In the genomic region with DNA sequence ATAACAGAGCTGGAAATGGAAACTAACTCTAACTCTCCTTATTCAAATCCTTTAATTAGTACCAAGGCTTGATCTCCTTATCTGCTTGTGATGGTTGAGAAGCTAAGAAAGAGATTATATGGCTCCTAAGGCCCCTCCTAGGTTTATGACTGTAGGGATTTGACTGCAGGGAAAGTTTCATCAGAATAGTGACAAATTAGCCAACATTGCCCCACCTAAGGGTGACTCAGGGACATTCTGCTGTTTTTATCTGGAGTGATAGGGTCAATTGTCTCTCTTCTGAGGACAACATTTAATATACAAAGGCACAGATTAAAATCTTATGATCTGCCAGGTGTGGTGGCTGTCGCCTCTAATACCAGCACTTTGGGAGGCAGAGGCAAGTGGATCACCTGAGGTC, we compare ENCODE assay signal across 1 cellular context.
TF ChIP-seq lines count a peak whose summit lies in the region.

No MANE protein-coding gene starts in this region.

TF ChIP-seq in GM12878, 131 proteins besides CTCF, POLR2A, EP300 and RAD21:
- TF ChIP-seq, protein P1, sequence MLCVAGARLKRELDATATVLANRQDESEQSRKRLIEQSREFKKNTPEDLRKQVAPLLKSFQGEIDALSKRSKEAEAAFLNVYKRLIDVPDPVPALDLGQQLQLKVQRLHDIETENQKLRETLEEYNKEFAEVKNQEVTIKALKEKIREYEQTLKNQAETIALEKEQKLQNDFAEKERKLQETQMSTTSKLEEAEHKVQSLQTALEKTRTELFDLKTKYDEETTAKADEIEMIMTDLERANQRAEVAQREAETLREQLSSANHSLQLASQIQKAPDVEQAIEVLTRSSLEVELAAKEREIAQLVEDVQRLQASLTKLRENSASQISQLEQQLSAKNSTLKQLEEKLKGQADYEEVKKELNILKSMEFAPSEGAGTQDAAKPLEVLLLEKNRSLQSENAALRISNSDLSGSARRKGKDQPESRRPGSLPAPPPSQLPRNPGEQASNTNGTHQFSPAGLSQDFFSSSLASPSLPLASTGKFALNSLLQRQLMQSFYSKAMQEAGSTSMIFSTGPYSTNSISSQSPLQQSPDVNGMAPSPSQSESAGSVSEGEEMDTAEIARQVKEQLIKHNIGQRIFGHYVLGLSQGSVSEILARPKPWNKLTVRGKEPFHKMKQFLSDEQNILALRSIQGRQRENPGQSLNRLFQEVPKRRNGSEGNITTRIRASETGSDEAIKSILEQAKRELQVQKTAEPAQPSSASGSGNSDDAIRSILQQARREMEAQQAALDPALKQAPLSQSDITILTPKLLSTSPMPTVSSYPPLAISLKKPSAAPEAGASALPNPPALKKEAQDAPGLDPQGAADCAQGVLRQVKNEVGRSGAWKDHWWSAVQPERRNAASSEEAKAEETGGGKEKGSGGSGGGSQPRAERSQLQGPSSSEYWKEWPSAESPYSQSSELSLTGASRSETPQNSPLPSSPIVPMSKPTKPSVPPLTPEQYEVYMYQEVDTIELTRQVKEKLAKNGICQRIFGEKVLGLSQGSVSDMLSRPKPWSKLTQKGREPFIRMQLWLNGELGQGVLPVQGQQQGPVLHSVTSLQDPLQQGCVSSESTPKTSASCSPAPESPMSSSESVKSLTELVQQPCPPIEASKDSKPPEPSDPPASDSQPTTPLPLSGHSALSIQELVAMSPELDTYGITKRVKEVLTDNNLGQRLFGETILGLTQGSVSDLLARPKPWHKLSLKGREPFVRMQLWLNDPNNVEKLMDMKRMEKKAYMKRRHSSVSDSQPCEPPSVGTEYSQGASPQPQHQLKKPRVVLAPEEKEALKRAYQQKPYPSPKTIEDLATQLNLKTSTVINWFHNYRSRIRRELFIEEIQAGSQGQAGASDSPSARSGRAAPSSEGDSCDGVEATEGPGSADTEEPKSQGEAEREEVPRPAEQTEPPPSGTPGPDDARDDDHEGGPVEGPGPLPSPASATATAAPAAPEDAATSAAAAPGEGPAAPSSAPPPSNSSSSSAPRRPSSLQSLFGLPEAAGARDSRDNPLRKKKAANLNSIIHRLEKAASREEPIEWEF (IDR thresholded peaks at IDR 0.05; ENCODE audit: insufficient replicate concordance, low read depth, low read length), result no peak
- TF ChIP-seq JUNB (IDR thresholded peaks at IDR 0.05), result no peak
- TF ChIP-seq, protein P2, sequence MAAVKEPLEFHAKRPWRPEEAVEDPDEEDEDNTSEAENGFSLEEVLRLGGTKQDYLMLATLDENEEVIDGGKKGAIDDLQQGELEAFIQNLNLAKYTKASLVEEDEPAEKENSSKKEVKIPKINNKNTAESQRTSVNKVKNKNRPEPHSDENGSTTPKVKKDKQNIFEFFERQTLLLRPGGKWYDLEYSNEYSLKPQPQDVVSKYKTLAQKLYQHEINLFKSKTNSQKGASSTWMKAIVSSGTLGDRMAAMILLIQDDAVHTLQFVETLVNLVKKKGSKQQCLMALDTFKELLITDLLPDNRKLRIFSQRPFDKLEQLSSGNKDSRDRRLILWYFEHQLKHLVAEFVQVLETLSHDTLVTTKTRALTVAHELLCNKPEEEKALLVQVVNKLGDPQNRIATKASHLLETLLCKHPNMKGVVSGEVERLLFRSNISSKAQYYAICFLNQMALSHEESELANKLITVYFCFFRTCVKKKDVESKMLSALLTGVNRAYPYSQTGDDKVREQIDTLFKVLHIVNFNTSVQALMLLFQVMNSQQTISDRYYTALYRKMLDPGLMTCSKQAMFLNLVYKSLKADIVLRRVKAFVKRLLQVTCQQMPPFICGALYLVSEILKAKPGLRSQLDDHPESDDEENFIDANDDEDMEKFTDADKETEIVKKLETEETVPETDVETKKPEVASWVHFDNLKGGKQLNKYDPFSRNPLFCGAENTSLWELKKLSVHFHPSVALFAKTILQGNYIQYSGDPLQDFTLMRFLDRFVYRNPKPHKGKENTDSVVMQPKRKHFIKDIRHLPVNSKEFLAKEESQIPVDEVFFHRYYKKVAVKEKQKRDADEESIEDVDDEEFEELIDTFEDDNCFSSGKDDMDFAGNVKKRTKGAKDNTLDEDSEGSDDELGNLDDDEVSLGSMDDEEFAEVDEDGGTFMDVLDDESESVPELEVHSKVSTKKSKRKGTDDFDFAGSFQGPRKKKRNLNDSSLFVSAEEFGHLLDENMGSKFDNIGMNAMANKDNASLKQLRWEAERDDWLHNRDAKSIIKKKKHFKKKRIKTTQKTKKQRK (IDR thresholded peaks at IDR 0.05; ENCODE audit: low read depth, low read length), result no peak
- no peak for TF ChIP-seq ZNF622 (IDR thresholded peaks at IDR 0.05)
- no peak for TF ChIP-seq POU2F2 (IDR thresholded peaks at IDR 0.05; ENCODE audit: borderline replicate concordance, low read depth, low read length)
- TF ChIP-seq ETV6 (conservative IDR thresholded peaks at IDR 0.05 in 1 of 2, IDR thresholded peaks at IDR 0.05 in 1 of 2; ENCODE audit: borderline replicate concordance in 1 of 2, low read depth in 1 of 2), result no peak
- TF ChIP-seq PAX8 (IDR thresholded peaks at IDR 0.05), result no peak
